In genomic region chr10:73097305-73097670, GRCh38 we compare ENCODE assay signal across 8 cellular contexts. TPM values are rescaled to one million over a fixed set of nuclear protein-coding genes. Genes with fewer than 3 reads are reported as not detected.
A peak's percentile ranks its signal among the peaks of the same experiment; 100 is the strongest.
DNase-seq lines count a peak whose midpoint lies in the region; ATAC-seq, FAIRE-seq and TF ChIP-seq lines count a peak whose summit lies in the region.

No MANE protein-coding gene starts in this region.

- ATAC-seq in left cardiac atrium = no peak
- no peak for ATAC-seq in activated CD8-positive, alpha-beta T cell treated with anti-CD3 and anti-CD28 coated beads for 36 hours
- no peak for ATAC-seq in GM21526 (IDR thresholded peaks at IDR 0.05; ENCODE audit: low FRiP score, unreplicated experiment)
- no peak for ATAC-seq in HG03521 (IDR thresholded peaks at IDR 0.05; ENCODE audit: unreplicated experiment)

- H3K27ac Mint-ChIP-seq in activated CD8-positive, alpha-beta T cell treated with anti-CD3 and anti-CD28 coated beads for 36 hours = peak overlapping the region; percentile 98

- CTCF ChIA-PET in activated CD8-positive, alpha-beta T cell treated with anti-CD3 and anti-CD28 coated beads for 36 hours (lab: Charles Lee) = interaction anchor here (0.6 to 8.1 kb wide), 17 partner anchors 14 to 742 kb away, joined by 3 to 60 read pairs (median 3); partner anchors contain the start of genes DNAJB12, DNAJC9, MRPS16 and NUDT13

- TF ChIP-seq EP300 in transverse colon (IDR thresholded peaks at IDR 0.05; ENCODE audit: low read depth) = no peak

- H3K4me1 ChIP-seq in cardiac muscle cell (ENCODE audit: low read depth) (peaks cover 16% of the 10 kb centered on the region), kidney (ENCODE audit: control insufficient read depth in 1 of 2, insufficient read depth in 1 of 2, low read depth in 1 of 2, low read length in 2 of 2) (peaks cover 0 to 4% of the 10 kb centered on the region in 2 donors), transverse colon (peaks cover 6 to 18% (median 10%) of the 10 kb centered on the region in 4 donors)

- H3K9me3 ChIP-seq in cardiac muscle cell (ENCODE audit: low read depth) (no peaks in the 10 kb centered on the region), kidney (ENCODE audit: control insufficient read depth in 1 of 2, low read length in 2 of 2) (no peaks in the 10 kb centered on the region), transverse colon (no peaks in the 10 kb centered on the region)

- H3K9ac ChIP-seq in kidney (ENCODE audit: low read length in 2 of 2) = peak overlapping the region; percentile 68 to 73

- H3K4me3 Mint-ChIP-seq in activated CD8-positive, alpha-beta T cell treated with anti-CD3 and anti-CD28 coated beads for 36 hours = peak overlapping the region; percentile 95

- no peaks in the 10 kb centered on the region for H3K27me3 ChIP-seq in cardiac muscle cell
- no peaks in the 10 kb centered on the region for H3K27me3 ChIP-seq in transverse colon

- H3K4me3 ChIP-seq in cardiac muscle cell (peak overlapping the region; percentile 90), kidney (ENCODE audit: low read length in 2 of 2) (peak overlapping the region; percentile 62 to 71), transverse colon (peak overlapping the region; percentile 21 to 96 (median 84))

- no peak for DNase-seq in cardiac muscle cell (ENCODE audit: low read depth in 1 of 2, low spot score in 1 of 2)
- no peak for DNase-seq in left cardiac atrium
- no peak for DNase-seq in activated CD8-positive, alpha-beta T cell treated with anti-CD3 and anti-CD28 coated beads for 36 hours
- no peak for DNase-seq in kidney
- DNase-seq in transverse colon = no peak
- DNase-seq in dedifferentiated amniotic fluid mesenchymal stem cell (ENCODE audit: extremely low spot score) = no peak

- no peaks in the 10 kb centered on the region for H3K36me3 ChIP-seq in cardiac muscle cell
- no peaks in the 10 kb centered on the region for H3K36me3 ChIP-seq in kidney (ENCODE audit: control insufficient read depth in 1 of 2, insufficient read depth in 2 of 2, low read length in 2 of 2)
- no peaks in the 10 kb centered on the region for H3K36me3 ChIP-seq in transverse colon

- WGBS in transverse colon (ENCODE audit: low coverage in 1 of 2), 2 donors = 21 to 38% methylated on average over 4 of the region's 4 CpGs

- H3K27ac ChIP-seq in cardiac muscle cell = peak overlapping the region; percentile 88
- H3K27ac ChIP-seq in kidney (ENCODE audit: low read depth in 2 of 2, low read length in 2 of 2) = peak overlapping the region; percentile 82 to 96
- peak overlapping the region; percentile 90 to 98 (median 96) for H3K27ac ChIP-seq in transverse colon

- POLR2A ChIA-PET in activated CD8-positive, alpha-beta T cell treated with anti-CD3 and anti-CD28 coated beads for 36 hours (lab: Charles Lee) = interaction anchor here (0.7 to 2.7 kb wide), 7 partner anchors 10 to 74 kb away, joined by 3 to 13 read pairs (median 4); partner anchors contain the start of genes ECD and FAM149B1

- in situ Hi-C loops in transverse colon (cut with MboI; ENCODE audit: low pct_ligation_motif_present in 1 of 4, low pct_unique_long_range_greater_than_20kb in 1 of 4, low sequenced_read_pairs in 3 of 4) = loop anchor here in 2 of 4 donors (5.0 to 10.0 kb wide), 2 partner anchors 60 to 68 kb away; partner anchors contain the start of genes ECD (in 1 of the 2) and FAM149B1 (in 1 of the 2)

- H3K9me3 Mint-ChIP-seq in activated CD8-positive, alpha-beta T cell treated with anti-CD3 and anti-CD28 coated beads for 36 hours = no peaks in the 10 kb centered on the region

- H3K36me3 Mint-ChIP-seq in activated CD8-positive, alpha-beta T cell treated with anti-CD3 and anti-CD28 coated beads for 36 hours (ENCODE audit: low read depth) = peaks cover 20% of the 10 kb centered on the region

- TF ChIP-seq CTCF in cardiac muscle cell (IDR thresholded peaks at IDR 0.05; ENCODE audit: low read depth, low read length) (no peak), kidney (IDR thresholded peaks at IDR 0.05; ENCODE audit: borderline replicate concordance, extremely low read depth, insufficient read depth) (no peak), transverse colon (IDR thresholded peaks at IDR 0.05) (no peak)
- TF ChIP-seq CTCF in activated CD8-positive, alpha-beta T cell treated with anti-CD3 and anti-CD28 coated beads for 36 hours (IDR thresholded peaks at IDR 0.05) = no peak

- no peak for FAIRE-seq in kidney (lab: Jason Lieb, UNC)

- intact Hi-C loops in left cardiac atrium (cut with DNase I) (loop anchor here in 1 of 2 donors (10.0 kb wide), 1 partner anchor 68 kb away; the partner anchor contains the start of genes ECD and FAM149B1), kidney (cut with DNase I) (no loop called here), transverse colon (cut with DNase I; ENCODE audit: low total_unique reads) (no loop called here)
- intact Hi-C loops in activated CD8-positive, alpha-beta T cell treated with anti-CD3 and anti-CD28 coated beads for 36 hours (cut with micrococcal nuclease) = no loop called here

- no peak for TF ChIP-seq POLR2A in transverse colon (IDR thresholded peaks at IDR 0.05)

- peaks cover 26% of the 10 kb centered on the region for H3K4me1 Mint-ChIP-seq in activated CD8-positive, alpha-beta T cell treated with anti-CD3 and anti-CD28 coated beads for 36 hours (ENCODE audit: low read depth)

- H3K27me3 Mint-ChIP-seq in activated CD8-positive, alpha-beta T cell treated with anti-CD3 and anti-CD28 coated beads for 36 hours = no peaks in the 10 kb centered on the region

RNA-seq across cellular contexts. Expression of gene P4HA1, which starts 0.6 kb away (rescaled TPM):
- total RNA-seq in cardiac muscle cell = 92.0 and 103 TPM in 2 replicates
- polyA plus RNA-seq in cardiac muscle cell = 172 and 174 TPM in 2 replicates
- total RNA-seq in left cardiac atrium = 10 to 100 TPM; 41.0 to 51.0 TPM
- 10 to 100 TPM; 72.2 to 72.3 TPM for total RNA-seq in activated CD8-positive, alpha-beta T cell treated with anti-CD3 and anti-CD28 coated beads for 36 hours
- total RNA-seq in kidney = 25.3 TPM
- 15.7 TPM for polyA plus RNA-seq in kidney (ENCODE audit: insufficient read depth, low read depth, low replicate concordance)
- total RNA-seq in transverse colon = 10 to 100 TPM; 10.5 to 28.6 (median 14.4) TPM

RNA-seq across cellular contexts. Expression of gene NUDT13, which starts 13.0 kb away (rescaled TPM):
- 1.5 and 2.1 TPM in 2 replicates for total RNA-seq in cardiac muscle cell
- polyA plus RNA-seq in cardiac muscle cell = 1.7 and 3.1 TPM in 2 replicates
- 1 to 10 TPM; 1.6 to 2.7 TPM for total RNA-seq in left cardiac atrium
- 1 to 10 TPM; 2.3 to 2.4 TPM for total RNA-seq in activated CD8-positive, alpha-beta T cell treated with anti-CD3 and anti-CD28 coated beads for 36 hours
- total RNA-seq in kidney = 3.3 TPM
- 3.7 TPM for polyA plus RNA-seq in kidney (ENCODE audit: insufficient read depth, low read depth, low replicate concordance)
- 10 to 100 TPM in 1 of 4 donors, 1 to 10 TPM in 2, under 1 TPM in 1; 1.00 to 25.1 (median 4.6) TPM for total RNA-seq in transverse colon
